8 cellular contexts compared by ENCODE assay signal in the genomic region with DNA sequence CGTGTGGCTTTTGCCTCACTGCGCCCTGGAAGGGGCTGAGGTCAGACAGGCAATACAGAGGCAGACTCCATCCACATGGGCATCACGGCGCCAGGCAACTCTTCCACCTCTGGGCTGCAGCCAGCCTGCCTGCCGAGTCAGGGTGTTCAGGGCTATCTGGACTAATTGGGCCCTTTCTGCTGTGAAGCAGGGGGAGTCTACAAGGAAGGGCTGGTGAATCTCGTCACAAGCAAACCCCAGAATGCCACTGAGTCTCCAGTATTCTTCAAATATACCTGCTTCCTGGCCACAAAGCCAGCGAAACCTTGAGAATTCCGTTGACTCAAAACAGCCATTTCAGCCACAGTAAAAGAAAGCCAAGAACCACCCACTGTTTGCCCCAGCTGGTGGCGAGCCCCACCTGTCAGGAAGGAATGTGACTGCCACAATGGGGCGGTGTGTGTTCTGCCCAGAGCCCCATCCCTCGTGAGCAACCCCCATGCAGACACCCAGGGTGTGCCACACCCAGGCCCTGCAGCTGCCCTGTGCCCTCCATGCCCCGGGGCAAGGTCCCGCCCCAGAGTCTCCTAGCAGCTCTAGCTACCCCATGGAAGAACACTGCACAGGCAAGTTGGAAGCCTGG.
DNase-seq lines count a peak whose midpoint lies in the region; ATAC-seq and TF ChIP-seq lines count a peak whose summit lies in the region.

No MANE protein-coding gene starts in this region.

- BruUV-seq in PC-3 (replicated peaks; lab: Mats Ljungman, UMichigan): no TSS peak

- H3K79me2 ChIP-seq in PC-3 (ENCODE audit: low read length): no peaks in the 10 kb centered on the region

- H3K4me3 Mint-ChIP-seq in dendritic cell treated with granulocyte-macrophage colony-stimulating factor and Interleukin-4, amounts not matched to agents 40 ng/mL and 50 ng/mL, for 4 days: no peak overlapping the region
- H3K4me3 Mint-ChIP-seq in stimulated activated effector memory CD8-positive, alpha-beta T cell treated with anti-CD3 and anti-CD28 coated beads, Interleukin-12 subunit alpha, Interleukin-12 subunit beta, amount 100 ng/mL, for 72 hours: peak overlapping the region; percentile 54

- no peaks in the 10 kb centered on the region for H3K9me2 ChIP-seq in PC-3 (replicated peaks; ENCODE audit: low read length)

- no peak for TF ChIP-seq POLR2A in GM18505 (IDR thresholded peaks at IDR 0.05; ENCODE audit: borderline replicate concordance, extremely low read depth, insufficient read depth, insufficient read length)

- no peaks in the 10 kb centered on the region for H3K27me3 ChIP-seq in H7 (ENCODE audit: control insufficient read depth, insufficient read depth, low read length)
- H3K27me3 ChIP-seq in PC-3 (ENCODE audit: low read length): no peaks in the 10 kb centered on the region

- H3F3A ChIP-seq in PC-3 (ENCODE audit: low read length, unreplicated experiment): no peaks in the 10 kb centered on the region

- peaks cover 62% of the 10 kb centered on the region for H3K4me1 Mint-ChIP-seq in dendritic cell treated with granulocyte-macrophage colony-stimulating factor and Interleukin-4, amounts not matched to agents 40 ng/mL and 50 ng/mL, for 4 days (ENCODE audit: low read depth)
- H3K4me1 Mint-ChIP-seq in stimulated activated effector memory CD8-positive, alpha-beta T cell treated with anti-CD3 and anti-CD28 coated beads, Interleukin-12 subunit alpha, Interleukin-12 subunit beta, amount 100 ng/mL, for 72 hours: peaks cover 77% of the 10 kb centered on the region

- intact Hi-C loops in PC-3 (cut with micrococcal nuclease): no loop called here
- intact Hi-C loops in dendritic cell treated with granulocyte-macrophage colony-stimulating factor and Interleukin-4, amounts not matched to agents 40 ng/mL and 50 ng/mL, for 4 days (cut with micrococcal nuclease): loop anchor here (10.0 kb wide), 1 partner anchor 92 kb away; no protein-coding TSS in a partner anchor

- H3K27ac ChIP-seq in PC-3 (ENCODE audit: low read length): no peak overlapping the region

- H3K27me3 Mint-ChIP-seq in dendritic cell treated with granulocyte-macrophage colony-stimulating factor and Interleukin-4, amounts not matched to agents 40 ng/mL and 50 ng/mL, for 4 days: no peaks in the 10 kb centered on the region

- peak overlapping the region; percentile 28 for H3K27ac Mint-ChIP-seq in dendritic cell treated with granulocyte-macrophage colony-stimulating factor and Interleukin-4, amounts not matched to agents 40 ng/mL and 50 ng/mL, for 4 days
- peak overlapping the region; percentile 74 for H3K27ac Mint-ChIP-seq in stimulated activated effector memory CD8-positive, alpha-beta T cell treated with anti-CD3 and anti-CD28 coated beads, Interleukin-12 subunit alpha, Interleukin-12 subunit beta, amount 100 ng/mL, for 72 hours

- ATAC-seq in GM18505 (IDR thresholded peaks at IDR 0.05; ENCODE audit: unreplicated experiment) (peak; percentile 71), PC-3 (peak; percentile 82), HG03095 (IDR thresholded peaks at IDR 0.05; ENCODE audit: unreplicated experiment) (no peak)
- ATAC-seq in stimulated activated effector memory CD8-positive, alpha-beta T cell treated with anti-CD3 and anti-CD28 coated beads, Interleukin-12 subunit alpha, Interleukin-12 subunit beta, amount 100 ng/mL, for 72 hours: peak; percentile 82

- H3K4me3 ChIP-seq in H7 (ENCODE audit: insufficient read depth, low read depth, low read length) (no peak overlapping the region), PC-3 (ENCODE audit: low read length) (no peak overlapping the region)

- no peaks in the 10 kb centered on the region for H3K9me3 ChIP-seq in PC-3 (ENCODE audit: low read length)

- CTCF ChIA-PET in PC-3 (lab: Charles Lee): no interaction called here

- H2AFZ ChIP-seq in PC-3 (ENCODE audit: low read length): no peak overlapping the region

- DNase-seq in H7: peak; percentile 86
- peak; percentile 49 for DNase-seq in PC-3
- peak; percentile 34 to 77 for DNase-seq in stimulated activated effector memory CD8-positive, alpha-beta T cell treated with anti-CD3 and anti-CD28 coated beads, Interleukin-12 subunit alpha, Interleukin-12 subunit beta, amount 100 ng/mL, for 72 hours (ENCODE audit: low spot score in 2 of 2)
- DNase-seq in NCI-H1930 (lab: John Stamatoyannopoulos, UW): no peak
- no peak for DNase-seq in nucleus accumbens (lab: John Stamatoyannopoulos, UW)

- peaks cover 11% of the 10 kb centered on the region for H3K4me1 ChIP-seq in PC-3 (ENCODE audit: insufficient read depth, low read length)

- no peaks in the 10 kb centered on the region for H4K20me1 ChIP-seq in PC-3 (ENCODE audit: low read length)

- H3K9me3 Mint-ChIP-seq in dendritic cell treated with granulocyte-macrophage colony-stimulating factor and Interleukin-4, amounts not matched to agents 40 ng/mL and 50 ng/mL, for 4 days: no peaks in the 10 kb centered on the region
- no peaks in the 10 kb centered on the region for H3K9me3 Mint-ChIP-seq in stimulated activated effector memory CD8-positive, alpha-beta T cell treated with anti-CD3 and anti-CD28 coated beads, Interleukin-12 subunit alpha, Interleukin-12 subunit beta, amount 100 ng/mL, for 72 hours

- POLR2A ChIA-PET in PC-3 (lab: Charles Lee; ENCODE audit: unreplicated experiment): no interaction called here

- peak overlapping the region; percentile 31; the same call in 1 of the 2 replicates for H3K4me2 ChIP-seq in PC-3 (ENCODE audit: low read length)

- no peak overlapping the region for H3K9ac ChIP-seq in PC-3 (ENCODE audit: low read length)

- H3K36me3 ChIP-seq in H7 (replicated peaks; ENCODE audit: control insufficient read depth, insufficient read depth, low read length) (no peaks in the 10 kb centered on the region), PC-3 (ENCODE audit: low read depth, low read length) (no peaks in the 10 kb centered on the region)

- no peak for TF ChIP-seq CTCF in PC-3 (conservative IDR thresholded peaks at IDR 0.05; ENCODE audit: low read depth, low read length)

- peaks cover 41% of the 10 kb centered on the region for H3K36me3 Mint-ChIP-seq in dendritic cell treated with granulocyte-macrophage colony-stimulating factor and Interleukin-4, amounts not matched to agents 40 ng/mL and 50 ng/mL, for 4 days (ENCODE audit: low read depth)
- H3K36me3 Mint-ChIP-seq in stimulated activated effector memory CD8-positive, alpha-beta T cell treated with anti-CD3 and anti-CD28 coated beads, Interleukin-12 subunit alpha, Interleukin-12 subunit beta, amount 100 ng/mL, for 72 hours: peaks cover 37% of the 10 kb centered on the region

Comparison
In these comparisons a context has a peak if more than half of its experiments do, and no peak if none do; other contexts are left out.
1. DNase-seq: peak in H7 (single experiment), PC-3 (single experiment) and stimulated activated effector memory CD8-positive, alpha-beta T cell treated with anti-CD3 and anti-CD28 coated beads, Interleukin-12 subunit alpha, Interleukin-12 subunit beta, amount 100 ng/mL, for 72 hours (2 of 2); none in NCI-H1930 (0 of 2) and nucleus accumbens (0 of 56).